In the genomic region with DNA sequence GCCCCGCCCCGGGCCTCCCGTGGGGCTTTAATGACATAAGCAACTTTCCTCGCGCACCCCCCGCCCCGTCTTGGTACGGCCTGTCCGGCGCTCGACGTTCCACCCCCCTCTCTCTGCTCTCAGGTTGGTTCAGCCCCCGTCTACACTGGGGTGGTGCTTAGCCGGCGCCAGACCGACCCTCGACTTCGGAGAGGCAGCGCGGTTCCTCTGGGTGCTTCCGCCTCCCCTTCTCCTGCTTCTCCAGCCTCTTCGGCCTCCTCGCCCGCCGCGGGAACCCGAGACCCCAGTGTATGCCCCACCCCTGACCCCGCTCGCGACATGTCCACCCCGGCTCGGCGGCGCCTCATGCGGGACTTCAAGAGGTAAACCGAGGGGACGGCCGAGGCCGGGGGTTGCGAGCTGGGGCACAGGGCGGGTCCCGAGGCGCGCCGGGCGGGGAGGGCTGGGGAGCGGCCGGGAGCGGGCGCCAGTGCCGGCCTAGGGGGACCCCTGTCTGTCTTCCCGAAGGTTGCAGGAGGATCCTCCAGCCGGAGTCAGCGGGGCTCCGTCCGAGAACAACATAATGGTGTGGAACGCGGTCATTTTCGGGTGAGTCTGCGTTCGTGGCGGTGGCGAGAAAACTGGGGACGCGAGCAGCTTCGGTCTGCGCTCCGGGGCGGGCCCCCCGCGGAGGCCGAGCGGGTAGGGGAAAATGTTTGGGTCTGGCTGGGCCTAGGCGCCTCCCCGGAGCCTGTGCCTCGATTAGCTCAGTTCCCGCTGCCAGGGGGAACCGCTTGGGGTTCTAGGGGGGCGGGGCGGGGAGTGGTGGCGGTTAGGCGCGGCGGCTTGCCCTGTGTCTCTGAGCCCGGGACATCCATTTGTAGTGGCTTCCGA, we compare ENCODE assay signal across 8 cellular contexts. TPM values are rescaled to one million over a fixed set of nuclear protein-coding genes. Genes with fewer than 3 reads are reported as not detected.
DNase-seq lines count a peak whose midpoint lies in the region; ATAC-seq and TF ChIP-seq lines count a peak whose summit lies in the region.

UBE2A (plus strand) TSS at position 170 of the 873 bp plus-strand sequence; CDS start at position 319, 149 bp downstream.

- H3K9ac ChIP-seq in colonic mucosa (ENCODE audit: low read depth in 2 of 2, low read length in 2 of 2) = peak within 1 kb of the TSS; percentile 67 to 76

- H3K27me3 ChIP-seq in colonic mucosa (no peaks in the 10 kb centered on the region), layer of hippocampus (ENCODE audit: control insufficient read depth, insufficient read depth, low read length) (no peaks in the 10 kb centered on the region)

- intact Hi-C loops in colonic mucosa (cut with DNase I) = no loop called here

- peak; percentile 78 for ATAC-seq in GM19328 (IDR thresholded peaks at IDR 0.05; ENCODE audit: unreplicated experiment)
- ATAC-seq in HG03469 (IDR thresholded peaks at IDR 0.05; ENCODE audit: unreplicated experiment) = peak; percentile 38

- no peaks in the 10 kb centered on the region for H3K36me3 ChIP-seq in colonic mucosa

- DNase-seq in C1 segment of cervical spinal cord (lab: John Stamatoyannopoulos, UW) (peak; percentile 6 to 76 (median 59)), NCI-H526 (lab: John Stamatoyannopoulos, UW) (peak; percentile 73 to 94), colonic mucosa (peak; percentile 92)
- peak; percentile 91 for DNase-seq in activated CD4-positive, alpha-beta T cell treated with anti-CD3 and anti-CD28 coated beads for 48 hours
- peak; percentile 81 to 83 for DNase-seq in stimulated activated CD4-positive, alpha-beta T cell treated with anti-CD3 and anti-CD28 coated beads, Interleukin-1b, Interleukin-23, amount 100 ng/mL, for 4 hours (ENCODE audit: low read depth in 2 of 2)

- no peaks in the 10 kb centered on the region for H3K4me1 ChIP-seq in colonic mucosa

- H3K27ac ChIP-seq in colonic mucosa (peak within 1 kb of the TSS; percentile 81), layer of hippocampus (ENCODE audit: low read depth, low read length) (peak within 1 kb of the TSS; percentile 81)

- peak within 1 kb of the TSS; percentile 49 for H3K4me3 ChIP-seq in colonic mucosa

- peak; percentile 22 for TF ChIP-seq CTCF in colonic mucosa (IDR thresholded peaks at IDR 0.05)

- no peaks in the 10 kb centered on the region for H3K9me3 ChIP-seq in colonic mucosa

RNA-seq across cellular contexts. Expression of gene UBE2A, which starts in this region (rescaled TPM):
- 10 to 100 TPM; 57.6 to 81.0 TPM for total RNA-seq in colonic mucosa

Comparison
In these comparisons a context has a peak if more than half of its experiments do, and no peak if none do; other contexts are left out.
1. Peak in every context shown above with its lines: DNase-seq, ATAC-seq, H3K4me3 ChIP-seq and H3K27ac ChIP-seq.